8 cellular contexts compared by ENCODE assay signal in genomic region chr3:50245251-50245745, GRCh38. TPM values are rescaled to one million over a fixed set of nuclear protein-coding genes. Genes with fewer than 3 reads are reported as not detected.
DNase-seq lines count a peak whose midpoint lies in the region; ATAC-seq and TF ChIP-seq lines count a peak whose summit lies in the region.

No MANE protein-coding gene starts in this region.

- intact Hi-C loops in breast epithelium (cut with DNase I; ENCODE audit: low total_unique reads) = no loop called here

- H3K27ac ChIP-seq in breast epithelium (peak overlapping the region; percentile 92 to 98), muscle layer of duodenum (ENCODE audit: low read length) (peak overlapping the region; percentile 67)

- TF ChIP-seq CTCF in breast epithelium (IDR thresholded peaks at IDR 0.05) = no peak

- H3K27me3 Mint-ChIP-seq in stimulated activated naive CD8-positive, alpha-beta T cell treated with anti-CD3 and anti-CD28 coated beads, Interleukin-15, Interleukin-2, amounts not matched to agents 100 ng/mL and 50 ng/mL, for 24 hours = no peaks in the 10 kb centered on the region

- H3K36me3 Mint-ChIP-seq in stimulated activated naive CD8-positive, alpha-beta T cell treated with anti-CD3 and anti-CD28 coated beads, Interleukin-15, Interleukin-2, amounts not matched to agents 100 ng/mL and 50 ng/mL, for 24 hours (ENCODE audit: low read depth) = peaks cover 7% of the 10 kb centered on the region

- peak overlapping the region; percentile 33 to 79 (median 54) for H3K4me3 ChIP-seq in breast epithelium
- peak overlapping the region; percentile 50 to 59 for H3K4me3 ChIP-seq in muscle layer of duodenum (ENCODE audit: low read depth in 1 of 2, low read length in 2 of 2)

- H3K9me3 ChIP-seq in breast epithelium (no peaks in the 10 kb centered on the region), muscle layer of duodenum (ENCODE audit: control insufficient read depth in 1 of 2, low read length in 2 of 2) (no peaks in the 10 kb centered on the region)

- H3K27me3 ChIP-seq in breast epithelium (no peaks in the 10 kb centered on the region), muscle layer of duodenum (ENCODE audit: low read depth, low read length) (no peaks in the 10 kb centered on the region)

- no peaks in the 10 kb centered on the region for H3K9me3 Mint-ChIP-seq in stimulated activated naive CD8-positive, alpha-beta T cell treated with anti-CD3 and anti-CD28 coated beads, Interleukin-15, Interleukin-2, amounts not matched to agents 100 ng/mL and 50 ng/mL, for 24 hours

- peak overlapping the region; percentile 97 for H3K27ac Mint-ChIP-seq in stimulated activated naive CD8-positive, alpha-beta T cell treated with anti-CD3 and anti-CD28 coated beads, Interleukin-15, Interleukin-2, amounts not matched to agents 100 ng/mL and 50 ng/mL, for 24 hours

- H3K4me3 Mint-ChIP-seq in stimulated activated naive CD8-positive, alpha-beta T cell treated with anti-CD3 and anti-CD28 coated beads, Interleukin-15, Interleukin-2, amounts not matched to agents 100 ng/mL and 50 ng/mL, for 24 hours = peak overlapping the region; percentile 80

- TF ChIP-seq POLR2A in breast epithelium (IDR thresholded peaks at IDR 0.05) = no peak

- H3K36me3 ChIP-seq in breast epithelium (no peaks in the 10 kb centered on the region), muscle layer of duodenum (ENCODE audit: control insufficient read depth in 1 of 2, insufficient read depth in 2 of 2, low read length in 2 of 2) (peaks cover 0 to 5% of the 10 kb centered on the region in 2 donors)

- H3K4me1 ChIP-seq in breast epithelium (peaks cover 34 to 38% of the 10 kb centered on the region in 2 donors), muscle layer of duodenum (ENCODE audit: control insufficient read depth in 1 of 2, insufficient read depth in 2 of 2, low read length in 2 of 2) (peaks cover 36 to 88% of the 10 kb centered on the region in 2 donors)

- no peak for ATAC-seq in stimulated activated naive CD8-positive, alpha-beta T cell treated with anti-CD3 and anti-CD28 coated beads, Interleukin-15, Interleukin-2, amounts not matched to agents 100 U/mL and 50 U/mL, for 24 hours
- ATAC-seq in HG03045 (IDR thresholded peaks at IDR 0.05; ENCODE audit: unreplicated experiment) (no peak), HG03342 (IDR thresholded peaks at IDR 0.05; ENCODE audit: unreplicated experiment) (no peak)

- no peak for DNase-seq in stimulated activated naive CD8-positive, alpha-beta T cell treated with anti-CD3 and anti-CD28 coated beads, Interleukin-15, Interleukin-2, amounts not matched to agents 100 U/mL and 50 U/mL, for 24 hours
- DNase-seq in breast epithelium (ENCODE audit: low spot score in 2 of 2) (no peak), NCI-H446 (lab: John Stamatoyannopoulos, UW) (no peak), amniotic stem cell (lab: John Stamatoyannopoulos, UW) (no peak)

- peaks cover 86% of the 10 kb centered on the region for H3K4me1 Mint-ChIP-seq in stimulated activated naive CD8-positive, alpha-beta T cell treated with anti-CD3 and anti-CD28 coated beads, Interleukin-15, Interleukin-2, amounts not matched to agents 100 ng/mL and 50 ng/mL, for 24 hours (ENCODE audit: low read depth)

RNA-seq across cellular contexts. Expression of gene GNAI2, which starts 9.3 kb away (rescaled TPM):
- total RNA-seq in breast epithelium = 100 to 1,000 TPM in 2 of 3 donors, 10 to 100 TPM in 1; 95.3 to 232 (median 162) TPM

RNA-seq across cellular contexts. Expression of gene SEMA3B, which starts 23.6 kb away (rescaled TPM):
- 10 to 100 TPM; 10.1 to 17.6 (median 11.1) TPM for total RNA-seq in breast epithelium

RNA-seq across cellular contexts. Expression of gene LSMEM2, which starts 33.6 kb away (rescaled TPM):
- not detected for total RNA-seq in breast epithelium

RNA-seq across cellular contexts. Expression of gene SLC38A3, which starts 40.2 kb away (rescaled TPM):
- total RNA-seq in breast epithelium = 1 to 10 TPM in 1 of 3 donors, under 1 TPM in 1, not detected in 1; 0.98 to 2.5 TPM

RNA-seq across cellular contexts. Expression of gene IFRD2, which starts 46.9 kb away (rescaled TPM):
- 10 to 100 TPM; 50.4 to 82.3 (median 72.7) TPM for total RNA-seq in breast epithelium
